Comparison of ENCODE assay signal across 22 cellular contexts in the genomic region with DNA sequence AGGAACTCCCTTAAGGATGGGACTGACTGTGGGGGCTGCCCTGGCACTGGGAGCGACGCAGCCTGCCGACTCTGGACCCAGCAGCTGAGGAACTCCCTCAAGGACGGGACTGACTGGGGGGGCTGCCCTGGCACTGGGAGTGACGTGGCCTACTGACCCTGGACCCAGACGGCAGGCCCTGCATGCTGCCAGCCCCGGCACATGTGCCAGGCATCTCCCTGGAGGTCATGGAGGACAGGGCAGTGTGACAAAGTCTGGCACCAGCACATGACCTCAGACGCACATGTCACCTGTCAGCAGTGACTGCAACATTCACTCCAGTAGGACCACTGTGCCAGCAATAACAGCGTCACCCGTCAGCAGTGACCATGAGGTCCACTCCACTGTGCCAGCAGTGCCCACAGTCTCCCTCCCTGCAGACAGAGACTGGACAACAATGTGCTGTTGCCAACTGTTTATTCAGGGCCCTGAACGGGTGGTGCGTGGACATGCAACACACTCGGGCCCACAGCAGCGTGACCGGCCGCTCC. TPM values are rescaled to one million over a fixed set of nuclear protein-coding genes. Genes with fewer than 3 reads are reported as not detected.
DNase-seq lines count a peak whose midpoint lies in the region; ATAC-seq and TF ChIP-seq lines count a peak whose summit lies in the region.
"Had no signal": no experiment of that assay in that cellular context is flagged by ENCODE, and none has a peak within 500 bp of the region (broad histone marks: within the 10 kb centered on the region; RNA-seq: fewer than 3 reads in every experiment).

No MANE protein-coding gene starts in this region.

- ATAC-seq in GM21576 (IDR thresholded peaks at IDR 0.05; ENCODE audit: unreplicated experiment): no peak
- no peak for ATAC-seq in activated CD8-positive, alpha-beta memory T cell treated with anti-CD3 and anti-CD28 coated beads, Interleukin-2, amount 10 ng/mL, durations not matched to agents 7 days and 5 days
- ATAC-seq: activated T-cell treated with anti-CD3 and anti-CD28 coated beads, Interleukin-2, amount 50 U/mL, for 72 hours had no signal

- no peak overlapping the region for H3K4me3 Mint-ChIP-seq in chondrocyte (ENCODE audit: unreplicated experiment)
- no peak overlapping the region for H3K4me3 Mint-ChIP-seq in activated CD8-positive, alpha-beta memory T cell treated with anti-CD3 and anti-CD28 coated beads, Interleukin-2, amount 10 ng/mL, durations not matched to agents 7 days and 5 days
- H3K4me3 Mint-ChIP-seq: activated naive CD8-positive, alpha-beta T cell treated with anti-CD3 and anti-CD28 coated beads, Interleukin-2, amount 10 ng/mL, durations not matched to agents 7 days and 5 days; activated T-cell treated with anti-CD3 and anti-CD28 coated beads, Interleukin-2, amount 50 U/mL, for 72 hours; CD4-positive, alpha-beta T cell had no signal

- H3K4me1 Mint-ChIP-seq in chondrocyte (ENCODE audit: low read depth): peaks cover 6% of the 10 kb centered on the region
- peaks cover 14% of the 10 kb centered on the region for H3K4me1 Mint-ChIP-seq in activated CD8-positive, alpha-beta memory T cell treated with anti-CD3 and anti-CD28 coated beads, Interleukin-2, amount 10 ng/mL, durations not matched to agents 7 days and 5 days

- peaks cover 2% of the 10 kb centered on the region for H3K9me3 Mint-ChIP-seq in chondrocyte (ENCODE audit: low read depth)
- H3K9me3 Mint-ChIP-seq in activated CD8-positive, alpha-beta memory T cell treated with anti-CD3 and anti-CD28 coated beads, Interleukin-2, amount 10 ng/mL, durations not matched to agents 7 days and 5 days (ENCODE audit: low read depth): no peaks in the 10 kb centered on the region
- H3K9me3 Mint-ChIP-seq: activated naive CD8-positive, alpha-beta T cell treated with anti-CD3 and anti-CD28 coated beads, Interleukin-2, amount 10 ng/mL, durations not matched to agents 7 days and 5 days; activated T-cell treated with anti-CD3 and anti-CD28 coated beads, Interleukin-2, amount 50 U/mL, for 72 hours; CD4-positive, alpha-beta T cell; neural crest cell had no signal

- no peaks in the 10 kb centered on the region for H3K27me3 Mint-ChIP-seq in chondrocyte (ENCODE audit: low read depth)
- no peaks in the 10 kb centered on the region for H3K27me3 Mint-ChIP-seq in activated CD8-positive, alpha-beta memory T cell treated with anti-CD3 and anti-CD28 coated beads, Interleukin-2, amount 10 ng/mL, durations not matched to agents 7 days and 5 days
- H3K27me3 Mint-ChIP-seq: activated naive CD8-positive, alpha-beta T cell treated with anti-CD3 and anti-CD28 coated beads, Interleukin-2, amount 10 ng/mL, durations not matched to agents 7 days and 5 days; CD4-positive, alpha-beta T cell had no signal

- no peak overlapping the region for H3K27ac Mint-ChIP-seq in chondrocyte (ENCODE audit: unreplicated experiment)
- H3K27ac Mint-ChIP-seq in activated CD8-positive, alpha-beta memory T cell treated with anti-CD3 and anti-CD28 coated beads, Interleukin-2, amount 10 ng/mL, durations not matched to agents 7 days and 5 days: no peak overlapping the region
- H3K27ac Mint-ChIP-seq: activated T-cell treated with anti-CD3 and anti-CD28 coated beads, Interleukin-2, amount 50 U/mL, for 72 hours; CD4-positive, alpha-beta T cell had no signal

- H3K36me3 Mint-ChIP-seq in chondrocyte (ENCODE audit: low read depth): peaks cover 12% of the 10 kb centered on the region
- H3K36me3 Mint-ChIP-seq in activated CD8-positive, alpha-beta memory T cell treated with anti-CD3 and anti-CD28 coated beads, Interleukin-2, amount 10 ng/mL, durations not matched to agents 7 days and 5 days: peaks cover 24% of the 10 kb centered on the region

- CTCF ChIA-PET in activated CD8-positive, alpha-beta memory T cell treated with anti-CD3 and anti-CD28 coated beads, Interleukin-2, amount 10 ng/mL, durations not matched to agents 7 days and 5 days (lab: Charles Lee): no interaction called here

- peak; percentile 89 for DNase-seq in Ammon's horn (ENCODE audit: low spot score)
- peak; percentile 82 for DNase-seq in chondrocyte (ENCODE audit: low spot score)
- DNase-seq in hippocampal formation (lab: John Stamatoyannopoulos, UW): peak; percentile 38 to 77
- peak; percentile 86 for DNase-seq in putamen (ENCODE audit: low spot score)
- no peak for DNase-seq in NCI-H2081 treated with DMSO at 0.1 percent for 48 hours (lab: John Stamatoyannopoulos, UW)
- no peak for DNase-seq in NCI-H2029 treated with DMSO at 0.1 percent for 48 hours (lab: John Stamatoyannopoulos, UW)
- DNase-seq in activated CD8-positive, alpha-beta memory T cell treated with anti-CD3 and anti-CD28 coated beads, Interleukin-2, amount 10 ng/mL, durations not matched to agents 7 days and 5 days: no peak
- DNase-seq: activated CD4-positive, alpha-beta T cell treated with anti-CD3 and anti-CD28 coated beads, Interleukin-2, amount 50 U/mL, for 4 hours; activated naive CD8-positive, alpha-beta T cell treated with anti-CD3 and anti-CD28 coated beads, Interleukin-2, amount 10 ng/mL, durations not matched to agents 7 days and 5 days; activated T-cell treated with anti-CD3 and anti-CD28 coated beads, Interleukin-2, amount 50 U/mL, for 72 hours; CD4-positive, alpha-beta T cell; EL; IMR-90; NCI-H774; PC-9; SK-N-SH had no signal

- TF ChIP-seq CTCF in chondrocyte (IDR thresholded peaks at IDR 0.05): no peak

RNA-seq across cellular contexts. Expression of a gene that starts 4.5 kb away (rescaled TPM):
- total RNA-seq in chondrocyte: 79.2 to 87.5 TPM (median 84.3 TPM) in 3 replicates
- 100 to 1,000 TPM; 106 to 107 TPM for total RNA-seq in activated CD8-positive, alpha-beta memory T cell treated with anti-CD3 and anti-CD28 coated beads, Interleukin-2, amount 10 ng/mL, durations not matched to agents 7 days and 5 days

RNA-seq across cellular contexts. Expression of a gene that starts 5.0 kb away (rescaled TPM):
- total RNA-seq in chondrocyte: 2.2 TPM in 1 of 3 replicates, not detected in the others
- 1 to 10 TPM in 1 of 2 experiments, not detected in 1; 1.7 TPM for total RNA-seq in activated CD8-positive, alpha-beta memory T cell treated with anti-CD3 and anti-CD28 coated beads, Interleukin-2, amount 10 ng/mL, durations not matched to agents 7 days and 5 days
- total RNA-seq: CD4-positive, alpha-beta T cell; frontal cortex; IMR-90; mesenteric fat pad; uterus had no signal

RNA-seq across cellular contexts. Expression of a gene that starts 12.0 kb away (rescaled TPM):
- 0.51 to 0.60 TPM in 2 of 3 replicates, not detected in the other for total RNA-seq in chondrocyte
- total RNA-seq in activated CD8-positive, alpha-beta memory T cell treated with anti-CD3 and anti-CD28 coated beads, Interleukin-2, amount 10 ng/mL, durations not matched to agents 7 days and 5 days: 1 to 10 TPM in 1 of 2 experiments, under 1 TPM in 1; 0.68 to 1.2 TPM
- total RNA-seq: frontal cortex, IMR-90, mesenteric fat pad had no signal

RNA-seq across cellular contexts. Expression of a gene that starts 37.2 kb away (rescaled TPM):
- 24.2 to 80.4 TPM (median 76.8 TPM) in 3 replicates for total RNA-seq in chondrocyte
- total RNA-seq in activated CD8-positive, alpha-beta memory T cell treated with anti-CD3 and anti-CD28 coated beads, Interleukin-2, amount 10 ng/mL, durations not matched to agents 7 days and 5 days: 1 to 10 TPM; 1.2 to 3.2 TPM
- total RNA-seq: activated T-cell treated with anti-CD3 and anti-CD28 coated beads, Interleukin-2, amount 50 U/mL, for 72 hours; endothelial cell of umbilical vein; IMR-90; neural crest cell had no signal

RNA-seq across cellular contexts. Expression of a gene that starts 42.7 kb away (rescaled TPM):
- total RNA-seq in chondrocyte: 0.15 to 5.8 TPM (median 5.2 TPM) in 3 replicates
- total RNA-seq in activated CD8-positive, alpha-beta memory T cell treated with anti-CD3 and anti-CD28 coated beads, Interleukin-2, amount 10 ng/mL, durations not matched to agents 7 days and 5 days: under 1 TPM in 1 of 2 experiments, not detected in 1; 0.09 TPM
- total RNA-seq: activated T-cell treated with anti-CD3 and anti-CD28 coated beads, Interleukin-2, amount 50 U/mL, for 72 hours; endothelial cell of umbilical vein; IMR-90; neural crest cell had no signal

Comparison
In these comparisons a context has a peak if more than half of its experiments do, and no peak if none do; other contexts are left out.
1. DNase-seq: peak in Ammon's horn (single experiment), chondrocyte (single experiment), hippocampal formation (2 of 2) and putamen (single experiment); none in NCI-H2081 treated with DMSO at 0.1 percent for 48 hours (single experiment), NCI-H2029 treated with DMSO at 0.1 percent for 48 hours (single experiment) and activated CD8-positive, alpha-beta memory T cell treated with anti-CD3 and anti-CD28 coated beads, Interleukin-2, amount 10 ng/mL, durations not matched to agents 7 days and 5 days (single experiment).